Comparison of ENCODE assay signal across 9 cellular contexts in the genomic region with DNA sequence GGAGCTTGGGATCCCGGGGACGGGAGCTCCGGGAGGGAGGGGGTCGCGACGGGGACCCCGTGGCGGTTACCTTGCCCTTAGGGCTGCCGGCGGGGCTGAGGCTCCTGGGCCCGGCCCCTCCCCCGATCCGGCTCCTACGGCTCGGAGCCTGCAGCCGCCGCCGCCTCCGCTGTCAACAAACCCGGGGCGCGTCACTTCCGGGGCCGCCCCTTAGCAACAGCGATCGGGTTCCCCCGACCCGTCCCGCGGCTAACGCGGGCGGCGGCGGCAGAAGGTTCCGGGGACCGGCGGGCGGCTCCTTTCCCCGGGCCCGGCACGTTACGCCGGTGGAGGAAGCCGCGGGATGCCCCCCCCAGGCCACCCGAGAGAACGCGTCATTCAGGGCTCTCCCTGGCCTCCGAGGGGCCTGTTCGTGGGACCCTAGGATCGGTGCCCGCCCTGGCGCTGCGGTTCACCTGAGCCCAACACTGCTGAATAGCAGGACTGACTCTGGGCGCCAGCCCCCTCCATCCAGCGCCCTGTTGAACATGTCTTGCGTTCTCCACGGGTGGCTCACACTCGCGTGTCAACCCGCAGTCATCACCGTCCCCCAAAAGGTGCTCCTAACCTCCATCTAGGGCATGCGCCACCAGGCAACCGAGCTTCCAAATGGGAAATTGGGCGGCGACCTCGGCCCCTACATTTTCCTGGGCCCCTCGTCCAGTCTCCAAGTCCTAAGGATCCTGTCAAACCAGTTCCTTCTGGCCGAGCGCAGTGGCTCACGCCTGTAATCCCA. TPM values are rescaled to one million over a fixed set of nuclear protein-coding genes. Genes with fewer than 3 reads are reported as not detected.
DNase-seq lines count a peak whose midpoint lies in the region; ATAC-seq, FAIRE-seq and TF ChIP-seq lines count a peak whose summit lies in the region.
"Had no signal": no experiment of that assay in that cellular context is flagged by ENCODE, and none has a peak within 500 bp of the region (broad histone marks: within the 10 kb centered on the region; RNA-seq: fewer than 3 reads in every experiment).

Gene ZER1 (minus strand): TSS at position 183 of the 775 bp plus-strand sequence. CDS start 16,362 bp downstream, outside the sequence.

- H3K27ac ChIP-seq in VCaP: peak within 1 kb of the TSS; percentile 96
- H3K27ac ChIP-seq in small intestine (ENCODE audit: low read depth in 1 of 2, low read length in 1 of 2): peak within 1 kb of the TSS; percentile 96

- in situ Hi-C loops in T47D (cut with HindIII; ENCODE audit: low pct_unique_long_range_greater_than_20kb, low sequenced_read_pairs): no loop called here

- H3K27me3 ChIP-seq in small intestine (ENCODE audit: control insufficient read depth in 2 of 2, insufficient read depth in 2 of 2, low read length in 2 of 2): no peaks in the 10 kb centered on the region

- H3K9me3 ChIP-seq in small intestine (ENCODE audit: control insufficient read depth, low read depth): no peaks in the 10 kb centered on the region

- H3K4me1 ChIP-seq in small intestine (ENCODE audit: control insufficient read depth in 2 of 2, insufficient read depth in 1 of 2, low read depth in 1 of 2, low read length in 1 of 2): peaks cover 0 to 2% of the 10 kb centered on the region in 2 donors

- WGBS in small intestine, 3 donors: 0 to 2% (median 1%) methylated on average over 54 to 72 of the region's 72 CpGs

- no peak for TF ChIP-seq CTCF in VCaP (conservative IDR thresholded peaks at IDR 0.05)

- H3K4me3 ChIP-seq in small intestine (ENCODE audit: low read depth in 1 of 2, low read length in 2 of 2): peak within 1 kb of the TSS; percentile 96 to 99

- ATAC-seq in GM18861 (IDR thresholded peaks at IDR 0.05; ENCODE audit: unreplicated experiment) (peak; percentile 76), HG03097 (IDR thresholded peaks at IDR 0.05; ENCODE audit: low FRiP score, unreplicated experiment) (peak; percentile 88)

- no peaks in the 10 kb centered on the region for H3K36me3 ChIP-seq in small intestine (ENCODE audit: control insufficient read depth in 2 of 2, insufficient read depth in 2 of 2, low read length in 2 of 2)

- DNase-seq in 8988T: peak; percentile 96
- peak; percentile 81 for DNase-seq in NCI-H2196 treated with DMSO at 0.1 percent for 48 hours (lab: John Stamatoyannopoulos, UW; ENCODE audit: unreplicated experiment)
- DNase-seq in T47D (ENCODE audit: low read depth in 1 of 2, low spot score in 1 of 2): peak; percentile 96 to 99
- peak; percentile 100 for DNase-seq in iPS-NIHi11 (ENCODE audit: low spot score)
- peak; percentile 92 for DNase-seq in small intestine

- no peak for FAIRE-seq in small intestine (lab: Jason Lieb, UNC)
- FAIRE-seq: G401.6 had no signal

RNA-seq across cellular contexts. Expression of gene ZER1, which starts in this region (rescaled TPM):
- 10 to 100 TPM; 24.6 to 77.2 (median 55.9) TPM for polyA plus RNA-seq in small intestine

Comparison
In these comparisons a context has a peak if more than half of its experiments do, and no peak if none do; other contexts are left out.
1. Peak in every context shown above with its lines: DNase-seq, ATAC-seq, H3K4me3 ChIP-seq and H3K27ac ChIP-seq.